Comparison of ENCODE assay signal across 8 cellular contexts in the genomic region with DNA sequence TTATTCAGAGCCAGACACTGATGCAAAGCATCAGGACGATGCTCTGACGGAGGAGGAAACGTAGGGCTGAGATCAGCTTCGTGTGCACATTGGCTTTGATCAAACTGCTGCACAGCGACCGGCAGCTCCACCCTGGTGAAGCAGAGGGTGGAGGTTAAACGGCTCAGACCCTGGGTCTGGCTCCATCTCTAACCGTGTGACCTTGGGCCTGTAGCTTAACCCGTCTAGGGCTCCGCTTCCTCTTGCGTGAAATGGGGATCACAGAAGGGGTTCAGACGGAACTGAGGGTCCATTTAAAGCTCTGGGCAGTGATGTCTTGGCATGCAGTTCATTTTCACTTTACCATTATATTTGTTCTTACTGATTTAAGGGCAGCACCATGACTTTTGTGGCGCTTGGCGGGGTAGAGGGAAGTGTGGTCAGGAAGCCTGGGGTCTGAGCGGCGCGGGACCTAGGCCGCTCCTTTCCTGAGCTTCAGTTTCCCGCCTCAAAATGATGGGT. TPM values are rescaled to one million over a fixed set of nuclear protein-coding genes. Genes with fewer than 3 reads are reported as not detected.
DNase-seq lines count a peak whose midpoint lies in the region; ATAC-seq and TF ChIP-seq lines count a peak whose summit lies in the region.

No MANE protein-coding gene starts in this region.

- H3K9me3 Mint-ChIP-seq in CD14-positive monocyte: no peaks in the 10 kb centered on the region

- intact Hi-C loops in CD14-positive monocyte (cut with micrococcal nuclease): loop anchor here in 1 of 2 donors (5.0 to 10.0 kb wide), 2 partner anchors 80 to 138 kb away; a partner anchor contains a TSS
- intact Hi-C loops in mucosa of descending colon (cut with DNase I, micrococcal nuclease): no loop called here
- intact Hi-C loops in tibial artery (cut with DNase I; ENCODE audit: low total_unique reads): no loop called here

- H3K4me3 ChIP-seq in HUES64 (ENCODE audit: low read length) (peak overlapping the region; percentile 72), mucosa of descending colon (peak overlapping the region; percentile 67), tibial artery (peak overlapping the region; percentile 76 to 84)

- no peak for DNase-seq in CD14-positive monocyte (ENCODE audit: low spot score)
- peak; percentile 16 for DNase-seq in effector CD8-positive, alpha-beta T cell (lab: John Stamatoyannopoulos, UW)
- DNase-seq in mucosa of descending colon: peak; percentile 23 to 55 (median 46)
- DNase-seq in tibial artery: no peak
- no peak for DNase-seq in retina

- peak; percentile 16 for ATAC-seq in GM19395 (IDR thresholded peaks at IDR 0.05; ENCODE audit: unreplicated experiment)
- ATAC-seq in mucosa of descending colon: peak; percentile 73

- H3K4me1 Mint-ChIP-seq in CD14-positive monocyte: peaks cover 24% of the 10 kb centered on the region

- WGBS in HUES64: 29% methylated on average over 19 of the region's 19 CpGs

- peaks cover 2 to 9% of the 10 kb centered on the region in 2 donors for H3K36me3 Mint-ChIP-seq in CD14-positive monocyte

- H3K27me3 Mint-ChIP-seq in CD14-positive monocyte (ENCODE audit: low read depth in 3 of 3): peaks cover 0 to 2% (median 0%) of the 10 kb centered on the region in 3 donors

- H3K27ac ChIP-seq in HUES64 (ENCODE audit: low read depth, low read length) (peak overlapping the region; percentile 97), VCaP (peak overlapping the region; percentile 84), tibial artery (peak overlapping the region; percentile 65 to 72)

- H3K4me1 ChIP-seq in HUES64 (ENCODE audit: insufficient read depth, low read length) (peaks cover 10% of the 10 kb centered on the region), mucosa of descending colon (ENCODE audit: low read depth) (peaks cover 8% of the 10 kb centered on the region), tibial artery (peaks cover 0 to 17% (median 12%) of the 10 kb centered on the region in 4 donors)

- H3K27ac Mint-ChIP-seq in CD14-positive monocyte: peak overlapping the region; percentile 44 to 98 (median 82)

- peak overlapping the region; percentile 97 for H3K9ac ChIP-seq in HUES64 (ENCODE audit: low read depth, low read length)

- TF ChIP-seq CTCF in CD14-positive monocyte (IDR thresholded peaks at IDR 0.05): no peak
- no peak for TF ChIP-seq CTCF in VCaP (conservative IDR thresholded peaks at IDR 0.05)
- TF ChIP-seq CTCF in mucosa of descending colon (IDR thresholded peaks at IDR 0.05): no peak
- TF ChIP-seq CTCF in tibial artery (IDR thresholded peaks at IDR 0.05): no peak

- H3K36me3 ChIP-seq in HUES64 (ENCODE audit: insufficient read depth, low read length) (peaks cover 23% of the 10 kb centered on the region), mucosa of descending colon (ENCODE audit: low read depth) (no peaks in the 10 kb centered on the region), tibial artery (peaks cover 0 to 5% (median 0%) of the 10 kb centered on the region in 3 donors)

- peak overlapping the region; percentile 92 to 99 for H3K4me3 Mint-ChIP-seq in CD14-positive monocyte

- H3K27me3 ChIP-seq in HUES64 (ENCODE audit: insufficient read depth, low read length) (no peaks in the 10 kb centered on the region), tibial artery (no peaks in the 10 kb centered on the region)

- H3K9me3 ChIP-seq in HUES64 (ENCODE audit: insufficient read depth, low read depth, low read length): no peaks in the 10 kb centered on the region
- no peaks in the 10 kb centered on the region for H3K9me3 ChIP-seq in mucosa of descending colon
- no peaks in the 10 kb centered on the region for H3K9me3 ChIP-seq in tibial artery

RNA-seq across cellular contexts. Expression of a gene that starts 0.6 kb away (rescaled TPM):
- polyA plus RNA-seq in CD14-positive monocyte: 1 to 10 TPM; 1.5 to 3.7 TPM
- polyA plus RNA-seq in HUES64 (2013, experiment 1 of 2): 9.6 TPM
- polyA plus RNA-seq in HUES64 (2013, experiment 2 of 2): 10.0 TPM
- 1 to 10 TPM; 5.8 to 7.6 (median 6.6) TPM for total RNA-seq in mucosa of descending colon

Comparison
In these comparisons a context has a peak if more than half of its experiments do, and no peak if none do; other contexts are left out.
1. DNase-seq: peak in effector CD8-positive, alpha-beta T cell (single experiment) and mucosa of descending colon (3 of 3); none in CD14-positive monocyte (single experiment), tibial artery (0 of 2) and retina (single experiment).
2. Peak in every context shown above with its lines, with median percentiles within 50 percentile points of each other: H3K27ac ChIP-seq and H3K4me3 ChIP-seq.